16 cellular contexts compared by ENCODE assay signal in the genomic region with DNA sequence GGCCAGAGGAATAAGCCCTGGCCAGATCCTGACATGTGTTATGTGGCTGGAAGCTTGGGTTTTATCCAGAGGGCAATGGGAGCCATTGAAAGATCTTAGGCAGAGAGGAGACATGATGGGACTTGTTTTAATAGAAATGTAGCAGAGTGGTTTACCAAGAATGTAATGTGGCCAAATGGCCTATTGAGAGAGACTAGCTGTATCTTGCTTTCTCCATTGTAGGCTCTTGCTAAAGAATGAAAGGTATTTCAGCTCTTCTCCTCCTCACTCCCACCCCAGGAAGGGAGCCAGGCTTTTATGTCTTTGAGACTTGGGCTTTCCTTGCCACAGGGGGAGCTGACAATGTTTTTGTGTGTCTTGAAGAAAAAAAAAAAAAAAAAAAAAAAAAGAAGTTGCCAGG.
A peak's percentile ranks its signal among the peaks of the same experiment; 100 is the strongest.
DNase-seq lines count a peak whose midpoint lies in the region; ATAC-seq, FAIRE-seq and TF ChIP-seq lines count a peak whose summit lies in the region.
"Had no signal": no experiment of that assay in that cellular context is flagged by ENCODE, and none has a peak within 500 bp of the region (broad histone marks: within the 10 kb centered on the region; RNA-seq: fewer than 3 reads in every experiment).

No MANE protein-coding gene starts in this region.

- H3F3A ChIP-seq in MM.1S (ENCODE audit: insufficient read depth, low read length): no peaks in the 10 kb centered on the region

- intact Hi-C loops in Right ventricle myocardium inferior (cut with DNase I): no loop called here
- intact Hi-C loops in Calu3 (cut with micrococcal nuclease; ENCODE audit: unreplicated experiment): no loop called here

- peak; percentile 96 for FAIRE-seq in keratinocyte (lab: Jason Lieb, UNC)
- FAIRE-seq: A204.1 had no signal

- no peak overlapping the region for H3K27ac ChIP-seq in cardiac muscle cell
- peak overlapping the region; percentile 62 for H3K27ac ChIP-seq in keratinocyte (ENCODE audit: control insufficient read depth, insufficient read depth, low read length)
- H3K27ac ChIP-seq in MM.1S (ENCODE audit: low read length): no peak overlapping the region
- H3K27ac ChIP-seq: parathyroid adenoma, Peyer's patch had no signal

- peaks cover 7% of the 10 kb centered on the region for H3K27me3 Mint-ChIP-seq in activated naive CD8-positive, alpha-beta T cell treated with anti-CD3 and anti-CD28 coated beads, Interleukin-2, amount 50 U/mL, for 24 hours
- H3K27me3 Mint-ChIP-seq in activated naive CD8-positive, alpha-beta T cell treated with anti-CD3 and anti-CD28 coated beads for 36 hours: peaks cover under 1% of the 10 kb centered on the region
- H3K27me3 Mint-ChIP-seq in Calu3 (ENCODE audit: unreplicated experiment): peaks cover 80% of the 10 kb centered on the region

- H3K9me3 ChIP-seq in cardiac muscle cell (ENCODE audit: low read depth) (no peaks in the 10 kb centered on the region), keratinocyte (ENCODE audit: control insufficient read depth, low read depth, low read length) (no peaks in the 10 kb centered on the region), MM.1S (replicated peaks; ENCODE audit: insufficient read depth, low read length) (no peaks in the 10 kb centered on the region)
- H3K9me3 ChIP-seq: Peyer's patch had no signal

- H3K79me2 ChIP-seq in keratinocyte (ENCODE audit: control insufficient read depth, insufficient read depth, low read length) (no peaks in the 10 kb centered on the region), MM.1S (ENCODE audit: low read length) (no peaks in the 10 kb centered on the region)
- H3K79me2 ChIP-seq: parathyroid adenoma had no signal

- CTCF ChIA-PET in Calu3 (lab: Charles Lee): interaction anchor here (0.6 kb wide), 1 partner anchor 142 kb away, joined by 4 read pairs; no protein-coding TSS in a partner anchor

- H4K20me1 ChIP-seq in keratinocyte (ENCODE audit: control insufficient read depth, extremely low read depth, insufficient read depth, low read length) (no peaks in the 10 kb centered on the region), MM.1S (ENCODE audit: insufficient read depth, low read length) (no peaks in the 10 kb centered on the region)

- no peaks in the 10 kb centered on the region for H3K4me1 Mint-ChIP-seq in activated naive CD8-positive, alpha-beta T cell treated with anti-CD3 and anti-CD28 coated beads, Interleukin-2, amount 50 U/mL, for 24 hours
- H3K4me1 Mint-ChIP-seq in activated naive CD8-positive, alpha-beta T cell treated with anti-CD3 and anti-CD28 coated beads for 36 hours: no peaks in the 10 kb centered on the region
- no peaks in the 10 kb centered on the region for H3K4me1 Mint-ChIP-seq in Calu3 (ENCODE audit: low read depth, unreplicated experiment)

- H3K27me3 ChIP-seq in cardiac muscle cell (no peaks in the 10 kb centered on the region), keratinocyte (ENCODE audit: control insufficient read depth, extremely low read depth, insufficient read depth, low read length) (no peaks in the 10 kb centered on the region), MM.1S (replicated peaks; ENCODE audit: insufficient read depth, low read length) (peaks cover 15% of the 10 kb centered on the region; the same call in 1 of the 2 replicates)
- H3K27me3 ChIP-seq: Peyer's patch had no signal

- TF ChIP-seq CTCF in cardiac muscle cell (IDR thresholded peaks at IDR 0.05; ENCODE audit: low read depth, low read length): no peak
- TF ChIP-seq CTCF in choroid plexus epithelial cell (conservative IDR thresholded peaks at IDR 0.05; ENCODE audit: low read depth, low read length): no peak
- TF ChIP-seq CTCF in keratinocyte (optimal IDR thresholded peaks at IDR 0.05 in 1 of 3, IDR thresholded peaks at IDR 0.05 in 1 of 3, conservative IDR thresholded peaks at IDR 0.05 in 1 of 3; ENCODE audit: extremely low read depth in 1 of 3, insufficient read depth in 2 of 3, low read length in 3 of 3): peak in 1 of 3 experiments; percentile 11
- TF ChIP-seq CTCF in MM.1S (IDR thresholded peaks at IDR 0.05; ENCODE audit: low read length): no peak
- no peak for TF ChIP-seq CTCF in Calu3 (IDR thresholded peaks at IDR 0.05; ENCODE audit: unreplicated experiment)

- H3K4me2 ChIP-seq in keratinocyte (ENCODE audit: control insufficient read depth, extremely low read depth, insufficient read depth, low read depth, low read length): peak overlapping the region; percentile 82
- no peak overlapping the region for H3K4me2 ChIP-seq in MM.1S (ENCODE audit: low read depth, low read length)

- no peak overlapping the region for H3K4me3 Mint-ChIP-seq in activated naive CD8-positive, alpha-beta T cell treated with anti-CD3 and anti-CD28 coated beads, Interleukin-2, amount 50 U/mL, for 24 hours
- no peak overlapping the region for H3K4me3 Mint-ChIP-seq in activated naive CD8-positive, alpha-beta T cell treated with anti-CD3 and anti-CD28 coated beads for 36 hours
- H3K4me3 Mint-ChIP-seq in Calu3 (ENCODE audit: low read depth, unreplicated experiment): no peak overlapping the region

- BruUV-seq in Calu3 (replicated peaks; lab: Mats Ljungman, UMichigan): no TSS peak

- H3K9me1 ChIP-seq in keratinocyte (ENCODE audit: control insufficient read depth, extremely low read depth, insufficient read depth, low read length): no peaks in the 10 kb centered on the region

- H3K4me1 ChIP-seq in cardiac muscle cell (ENCODE audit: low read depth) (no peaks in the 10 kb centered on the region), keratinocyte (ENCODE audit: control insufficient read depth, extremely low read depth, insufficient read depth, low read length) (peaks cover 34% of the 10 kb centered on the region), MM.1S (ENCODE audit: low read length) (no peaks in the 10 kb centered on the region)
- H3K4me1 ChIP-seq: parathyroid adenoma, Peyer's patch had no signal

- H3K9me3 Mint-ChIP-seq in activated naive CD8-positive, alpha-beta T cell treated with anti-CD3 and anti-CD28 coated beads, Interleukin-2, amount 50 U/mL, for 24 hours: no peaks in the 10 kb centered on the region
- no peaks in the 10 kb centered on the region for H3K9me3 Mint-ChIP-seq in activated naive CD8-positive, alpha-beta T cell treated with anti-CD3 and anti-CD28 coated beads for 36 hours
- H3K9me3 Mint-ChIP-seq in Calu3 (ENCODE audit: low read depth, unreplicated experiment): no peaks in the 10 kb centered on the region

- H3K36me3 Mint-ChIP-seq in activated naive CD8-positive, alpha-beta T cell treated with anti-CD3 and anti-CD28 coated beads, Interleukin-2, amount 50 U/mL, for 24 hours (ENCODE audit: low read depth): no peaks in the 10 kb centered on the region
- no peaks in the 10 kb centered on the region for H3K36me3 Mint-ChIP-seq in activated naive CD8-positive, alpha-beta T cell treated with anti-CD3 and anti-CD28 coated beads for 36 hours
- no peaks in the 10 kb centered on the region for H3K36me3 Mint-ChIP-seq in Calu3 (ENCODE audit: insufficient read depth, unreplicated experiment)

- no peaks in the 10 kb centered on the region for H3K36me3 ChIP-seq in cardiac muscle cell
- no peaks in the 10 kb centered on the region for H3K36me3 ChIP-seq in keratinocyte (ENCODE audit: control insufficient read depth in 2 of 2, extremely low read depth in 1 of 2, insufficient read depth in 2 of 2, low read length in 2 of 2)
- no peaks in the 10 kb centered on the region for H3K36me3 ChIP-seq in MM.1S (replicated peaks; ENCODE audit: insufficient read depth, low read length)
- H3K36me3 ChIP-seq: Peyer's patch had no signal

- H3K27ac Mint-ChIP-seq in activated naive CD8-positive, alpha-beta T cell treated with anti-CD3 and anti-CD28 coated beads, Interleukin-2, amount 50 U/mL, for 24 hours: no peak overlapping the region
- H3K27ac Mint-ChIP-seq in activated naive CD8-positive, alpha-beta T cell treated with anti-CD3 and anti-CD28 coated beads for 36 hours: no peak overlapping the region
- no peak overlapping the region for H3K27ac Mint-ChIP-seq in Calu3 (ENCODE audit: unreplicated experiment)

- no peak for ATAC-seq in Right ventricle myocardium inferior
- no peak for ATAC-seq in activated naive CD8-positive, alpha-beta T cell treated with anti-CD3 and anti-CD28 coated beads, Interleukin-2, amount 50 U/mL, for 24 hours

- DNase-seq in cardiac muscle cell (ENCODE audit: low read depth in 1 of 2, low spot score in 1 of 2): peak; percentile 17 to 34
- DNase-seq in Right ventricle myocardium inferior (ENCODE audit: missing footprints): no peak
- peak; percentile 30 for DNase-seq in choroid plexus epithelial cell (ENCODE audit: low read depth)
- peak; percentile 94 for DNase-seq in keratinocyte (ENCODE audit: low read depth, low spot score)
- no peak for DNase-seq in MM.1S
- no peak for DNase-seq in activated naive CD8-positive, alpha-beta T cell treated with anti-CD3 and anti-CD28 coated beads, Interleukin-2, amount 50 U/mL, for 24 hours
- no peak for DNase-seq in activated naive CD8-positive, alpha-beta T cell treated with anti-CD3 and anti-CD28 coated beads for 36 hours
- no peak for DNase-seq in Calu3
- DNase-seq: activated gamma-delta T cell treated with Interleukin-2 at 50 U/mL for 16 hours; Kasumi-1; NCI-H187; NCI-H524; stimulated activated CD4-positive, alpha-beta T cell treated with anti-CD3 and anti-CD28 coated beads, Interleukin-12 subunit alpha, Interleukin-12 subunit beta, amount 100 ng/mL, for 4 hours had no signal

- no peak overlapping the region for H3K4me3 ChIP-seq in cardiac muscle cell
- H3K4me3 ChIP-seq in choroid plexus epithelial cell (ENCODE audit: low read depth, low read length): no peak overlapping the region
- peak overlapping the region in 2 of 3 experiments; percentile 6 to 23 for H3K4me3 ChIP-seq in keratinocyte (ENCODE audit: control insufficient read depth in 2 of 3, extremely low read depth in 1 of 3, insufficient read depth in 2 of 3, low read depth in 1 of 3, low read length in 3 of 3)
- H3K4me3 ChIP-seq in MM.1S (ENCODE audit: low read length): no peak overlapping the region
- H3K4me3 ChIP-seq: Peyer's patch had no signal

- dilution Hi-C loops in keratinocyte (cut with MboI; ENCODE audit: extremely low pct_ligation_motif_present, low sequenced_read_pairs): no loop called here

- H3K9ac ChIP-seq in keratinocyte (ENCODE audit: control insufficient read depth, extremely low read depth, insufficient read depth, low read length): peak overlapping the region; percentile 16
- no peak overlapping the region for H3K9ac ChIP-seq in MM.1S (ENCODE audit: low read length)
- H3K9ac ChIP-seq: parathyroid adenoma had no signal

- H3K9me2 ChIP-seq in MM.1S (replicated peaks; ENCODE audit: insufficient read depth, low read length): no peaks in the 10 kb centered on the region

- H2AFZ ChIP-seq in keratinocyte (ENCODE audit: control insufficient read depth, low read length) (peak overlapping the region; percentile 94), MM.1S (ENCODE audit: low read length) (no peak overlapping the region)
- H2AFZ ChIP-seq: parathyroid adenoma had no signal

Comparison
In these comparisons a context has a peak if more than half of its experiments do, and no peak if none do; other contexts are left out.
1. DNase-seq: peak in cardiac muscle cell (2 of 2), choroid plexus epithelial cell (single experiment) and keratinocyte (single experiment); none in Right ventricle myocardium inferior (single experiment), MM.1S (single experiment), activated naive CD8-positive, alpha-beta T cell treated with anti-CD3 and anti-CD28 coated beads, Interleukin-2, amount 50 U/mL, for 24 hours (single experiment), activated naive CD8-positive, alpha-beta T cell treated with anti-CD3 and anti-CD28 coated beads for 36 hours (single experiment) and Calu3 (single experiment).
2. H3K4me3 ChIP-seq: peak in keratinocyte (2 of 3); none in cardiac muscle cell (single experiment), choroid plexus epithelial cell (single experiment) and MM.1S (single experiment).